In the genomic region with DNA sequence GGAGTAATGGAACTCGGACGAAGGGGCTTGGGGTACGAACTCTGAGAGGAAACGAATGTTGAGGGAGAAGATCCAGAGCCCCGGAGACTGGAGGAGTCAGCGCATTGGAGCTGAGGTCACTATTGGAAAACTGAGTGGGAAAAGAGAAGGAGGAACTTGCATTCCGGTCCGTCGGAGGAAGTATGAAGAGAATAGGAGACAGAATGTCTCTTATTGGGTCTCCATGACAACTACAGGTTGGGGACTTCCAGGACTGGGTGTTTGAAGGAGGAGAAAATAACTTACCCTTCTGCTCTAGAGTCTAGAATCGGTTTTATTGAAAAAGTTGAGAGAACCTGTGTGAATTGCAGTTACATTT, we compare ENCODE assay signal across 8 cellular contexts. TPM values are rescaled to one million over a fixed set of nuclear protein-coding genes. Genes with fewer than 3 reads are reported as not detected.
DNase-seq lines count a peak whose midpoint lies in the region; ATAC-seq and TF ChIP-seq lines count a peak whose summit lies in the region.

No MANE protein-coding gene starts in this region.

- H3K27me3 Mint-ChIP-seq in GM23338 (ENCODE audit: insufficient read depth, low read depth, poor library complexity), result peaks cover 4% of the 10 kb centered on the region

- ATAC-seq in GM23338 (peak; percentile 11; the same call in 2 of the 3 replicates), omental fat pad (ENCODE audit: low FRiP score) (peak; percentile 29), GM21447 (IDR thresholded peaks at IDR 0.05; ENCODE audit: unreplicated experiment) (no peak)

- POLR2A ChIA-PET in BJ (lab: Charles Lee), result no interaction called here

- peak overlapping the region; percentile 83 for H2AFZ ChIP-seq in GM23338

- peak overlapping the region; percentile 86 for H3K4me3 ChIP-seq in BJ (ENCODE audit: low read depth, low read length)
- peak overlapping the region; percentile 82 for H3K4me3 ChIP-seq in GM23338

- TF ChIP-seq CTCF in BJ (IDR thresholded peaks at IDR 0.05; ENCODE audit: insufficient read depth, low read depth, low read length) (no peak), GM23338 (conservative IDR thresholded peaks at IDR 0.05; ENCODE audit: low read depth in 2 of 2) (no peak), omental fat pad (IDR thresholded peaks at IDR 0.05) (no peak)

- peaks cover 12% of the 10 kb centered on the region; the same call in 2 of the 3 replicates for H3K4me1 Mint-ChIP-seq in GM23338

- CTCF ChIA-PET in BJ (lab: Yijun Ruan, JAX), result interaction anchor here (0.5 to 3.4 kb wide), 17 partner anchors 8 to 361 kb away, joined by 3 to 17 read pairs (median 4); a partner anchor contains a TSS

- H4K20me1 ChIP-seq in GM23338 (replicated peaks; ENCODE audit: insufficient read depth), result peaks cover 5% of the 10 kb centered on the region; the same call in 1 of the 2 replicates

- H3K4me3 Mint-ChIP-seq in GM23338, result peak overlapping the region; percentile 96

- H3K36me3 Mint-ChIP-seq in GM23338 (ENCODE audit: low read depth), result peaks cover 19% of the 10 kb centered on the region

- peak overlapping the region; percentile 93 for H3K27ac ChIP-seq in GM23338 (ENCODE audit: low read depth)

- 0 out of 2 replicates have a peak, but pooled peaks cover 3% of the 10 kb centered on the region for H3F3A ChIP-seq in GM23338 (replicated peaks; ENCODE audit: low read depth)

- H3K27me3 ChIP-seq in BJ (ENCODE audit: control insufficient read depth, insufficient read depth, low read length), result no peaks in the 10 kb centered on the region
- no peaks in the 10 kb centered on the region for H3K27me3 ChIP-seq in GM23338 (ENCODE audit: insufficient read depth)

- no peaks in the 10 kb centered on the region for H3K4me1 ChIP-seq in GM23338 (ENCODE audit: insufficient read depth)

- H3K9me3 Mint-ChIP-seq in GM23338, result no peaks in the 10 kb centered on the region

- peaks cover 27% of the 10 kb centered on the region for H3K79me2 ChIP-seq in GM23338 (replicated peaks; ENCODE audit: insufficient read depth)

- peak overlapping the region; percentile 91 for H3K4me2 ChIP-seq in GM23338

- DNase-seq in BJ (ENCODE audit: low read depth) (no peak), GM23338 (ENCODE audit: low spot score) (peak; percentile 51), T-helper 9 cell (peak; percentile 5), fibroblast of peridontal ligament (ENCODE audit: extremely low read depth) (peak; percentile 38), omental fat pad (ENCODE audit: low spot score) (no peak), GOT3 (lab: John Stamatoyannopoulos, UW) (no peak)
- DNase-seq in stimulated activated CD4-positive, alpha-beta T cell treated with anti-CD3 and anti-CD28 coated beads, Interleukin-12 subunit alpha, Interleukin-12 subunit beta, amount 100 ng/mL, for 4 hours, result no peak

- peaks cover 2% of the 10 kb centered on the region; the same call in 1 of the 2 replicates for H3K36me3 ChIP-seq in BJ (ENCODE audit: control insufficient read depth, insufficient read depth, low read length)
- H3K36me3 ChIP-seq in GM23338 (ENCODE audit: insufficient read depth), result peaks cover 8% of the 10 kb centered on the region; the same call in 1 of the 2 replicates

- peak overlapping the region; percentile 97 for H3K27ac Mint-ChIP-seq in GM23338

- H3K9me2 ChIP-seq in GM23338 (ENCODE audit: insufficient read depth), result no peaks in the 10 kb centered on the region

TF ChIP-seq in GM23338, 12 proteins besides CTCF, POLR2A, EP300 and RAD21 (continues in another document):
- TF ChIP-seq POLR2AphosphoS5 (IDR thresholded peaks at IDR 0.05; ENCODE audit: low read depth), result no peak
- TF ChIP-seq CREB1 (CRISPR knock-in tag; IDR thresholded peaks at IDR 0.05; ENCODE audit: low read depth), result no peak
- TF ChIP-seq ZNF331 (CRISPR knock-in tag; IDR thresholded peaks at IDR 0.05; ENCODE audit: low read depth), result no peak
- TF ChIP-seq, protein P1, sequence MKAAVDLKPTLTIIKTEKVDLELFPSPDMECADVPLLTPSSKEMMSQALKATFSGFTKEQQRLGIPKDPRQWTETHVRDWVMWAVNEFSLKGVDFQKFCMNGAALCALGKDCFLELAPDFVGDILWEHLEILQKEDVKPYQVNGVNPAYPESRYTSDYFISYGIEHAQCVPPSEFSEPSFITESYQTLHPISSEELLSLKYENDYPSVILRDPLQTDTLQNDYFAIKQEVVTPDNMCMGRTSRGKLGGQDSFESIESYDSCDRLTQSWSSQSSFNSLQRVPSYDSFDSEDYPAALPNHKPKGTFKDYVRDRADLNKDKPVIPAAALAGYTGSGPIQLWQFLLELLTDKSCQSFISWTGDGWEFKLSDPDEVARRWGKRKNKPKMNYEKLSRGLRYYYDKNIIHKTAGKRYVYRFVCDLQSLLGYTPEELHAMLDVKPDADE (IDR thresholded peaks at IDR 0.05), result no peak
- TF ChIP-seq EZH2phosphoT487 (IDR thresholded peaks at IDR 0.05; ENCODE audit: unreplicated experiment), result no peak
- no peak for TF ChIP-seq STAT1 (IDR thresholded peaks at IDR 0.05; ENCODE audit: unreplicated experiment)
- TF ChIP-seq EZH2 (IDR thresholded peaks at IDR 0.05; ENCODE audit: low read depth, unreplicated experiment), result no peak
- TF ChIP-seq ZNF114 (CRISPR knock-in tag; IDR thresholded peaks at IDR 0.05), result no peak
- TF ChIP-seq, protein P2, sequence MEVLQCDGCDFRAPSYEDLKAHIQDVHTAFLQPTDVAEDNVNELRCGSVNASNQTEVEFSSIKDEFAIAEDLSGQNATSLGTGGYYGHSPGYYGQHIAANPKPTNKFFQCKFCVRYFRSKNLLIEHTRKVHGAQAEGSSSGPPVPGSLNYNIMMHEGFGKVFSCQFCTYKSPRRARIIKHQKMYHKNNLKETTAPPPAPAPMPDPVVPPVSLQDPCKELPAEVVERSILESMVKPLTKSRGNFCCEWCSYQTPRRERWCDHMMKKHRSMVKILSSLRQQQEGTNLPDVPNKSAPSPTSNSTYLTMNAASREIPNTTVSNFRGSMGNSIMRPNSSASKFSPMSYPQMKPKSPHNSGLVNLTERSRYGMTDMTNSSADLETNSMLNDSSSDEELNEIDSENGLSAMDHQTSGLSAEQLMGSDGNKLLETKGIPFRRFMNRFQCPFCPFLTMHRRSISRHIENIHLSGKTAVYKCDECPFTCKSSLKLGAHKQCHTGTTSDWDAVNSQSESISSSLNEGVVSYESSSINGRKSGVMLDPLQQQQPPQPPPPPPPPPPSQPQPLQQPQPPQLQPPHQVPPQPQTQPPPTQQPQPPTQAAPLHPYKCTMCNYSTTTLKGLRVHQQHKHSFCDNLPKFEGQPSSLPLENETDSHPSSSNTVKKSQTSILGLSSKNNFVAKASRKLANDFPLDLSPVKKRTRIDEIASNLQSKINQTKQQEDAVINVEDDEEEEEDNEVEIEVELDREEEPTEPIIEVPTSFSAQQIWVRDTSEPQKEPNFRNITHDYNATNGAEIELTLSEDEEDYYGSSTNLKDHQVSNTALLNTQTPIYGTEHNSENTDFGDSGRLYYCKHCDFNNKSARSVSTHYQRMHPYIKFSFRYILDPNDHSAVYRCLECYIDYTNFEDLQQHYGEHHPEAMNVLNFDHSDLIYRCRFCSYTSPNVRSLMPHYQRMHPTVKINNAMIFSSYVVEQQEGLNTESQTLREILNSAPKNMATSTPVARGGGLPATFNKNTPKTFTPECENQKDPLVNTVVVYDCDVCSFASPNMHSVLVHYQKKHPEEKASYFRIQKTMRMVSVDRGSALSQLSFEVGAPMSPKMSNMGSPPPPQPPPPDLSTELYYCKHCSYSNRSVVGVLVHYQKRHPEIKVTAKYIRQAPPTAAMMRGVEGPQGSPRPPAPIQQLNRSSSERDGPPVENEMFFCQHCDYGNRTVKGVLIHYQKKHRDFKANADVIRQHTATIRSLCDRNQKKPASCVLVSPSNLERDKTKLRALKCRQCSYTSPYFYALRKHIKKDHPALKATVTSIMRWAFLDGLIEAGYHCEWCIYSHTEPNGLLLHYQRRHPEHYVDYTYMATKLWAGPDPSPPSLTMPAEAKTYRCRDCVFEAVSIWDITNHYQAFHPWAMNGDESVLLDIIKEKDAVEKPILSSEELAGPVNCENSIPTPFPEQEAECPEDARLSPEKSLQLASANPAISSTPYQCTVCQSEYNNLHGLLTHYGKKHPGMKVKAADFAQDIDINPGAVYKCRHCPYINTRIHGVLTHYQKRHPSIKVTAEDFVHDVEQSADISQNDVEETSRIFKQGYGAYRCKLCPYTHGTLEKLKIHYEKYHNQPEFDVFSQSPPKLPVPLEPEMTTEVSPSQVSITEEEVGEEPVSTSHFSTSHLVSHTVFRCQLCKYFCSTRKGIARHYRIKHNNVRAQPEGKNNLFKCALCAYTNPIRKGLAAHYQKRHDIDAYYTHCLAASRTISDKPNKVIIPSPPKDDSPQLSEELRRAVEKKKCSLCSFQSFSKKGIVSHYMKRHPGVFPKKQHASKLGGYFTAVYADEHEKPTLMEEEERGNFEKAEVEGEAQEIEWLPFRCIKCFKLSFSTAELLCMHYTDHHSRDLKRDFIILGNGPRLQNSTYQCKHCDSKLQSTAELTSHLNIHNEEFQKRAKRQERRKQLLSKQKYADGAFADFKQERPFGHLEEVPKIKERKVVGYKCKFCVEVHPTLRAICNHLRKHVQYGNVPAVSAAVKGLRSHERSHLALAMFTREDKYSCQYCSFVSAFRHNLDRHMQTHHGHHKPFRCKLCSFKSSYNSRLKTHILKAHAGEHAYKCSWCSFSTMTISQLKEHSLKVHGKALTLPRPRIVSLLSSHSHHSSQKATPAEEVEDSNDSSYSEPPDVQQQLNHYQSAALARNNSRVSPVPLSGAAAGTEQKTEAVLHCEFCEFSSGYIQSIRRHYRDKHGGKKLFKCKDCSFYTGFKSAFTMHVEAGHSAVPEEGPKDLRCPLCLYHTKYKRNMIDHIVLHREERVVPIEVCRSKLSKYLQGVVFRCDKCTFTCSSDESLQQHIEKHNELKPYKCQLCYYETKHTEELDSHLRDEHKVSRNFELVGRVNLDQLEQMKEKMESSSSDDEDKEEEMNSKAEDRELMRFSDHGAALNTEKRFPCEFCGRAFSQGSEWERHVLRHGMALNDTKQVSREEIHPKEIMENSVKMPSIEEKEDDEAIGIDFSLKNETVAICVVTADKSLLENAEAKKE (CRISPR knock-in tag; IDR thresholded peaks at IDR 0.05), result no peak
- TF ChIP-seq NANOG (IDR thresholded peaks at IDR 0.05; ENCODE audit: borderline replicate concordance), result no peak
- TF ChIP-seq JUNB (IDR thresholded peaks at IDR 0.05; ENCODE audit: unreplicated experiment), result no peak

RNA-seq across cellular contexts. Expression of a gene that starts 0.5 kb away (rescaled TPM):
- polyA plus RNA-seq in BJ (2011; rRNA removed) (12.5 and 21.4 TPM in 2 replicates), GM23338 (2016; fragmentation: Nextera tagmentation; extraction: Ambion mirVana) (60.5 and 74.1 TPM in 2 replicates)
- polyA minus RNA-seq in BJ (2011; rRNA and poly(A)+ RNA removed), result 20.9 and 26.2 TPM in 2 replicates
- total RNA-seq in GM23338 (2014; rRNA removed; shearing (Covaris generic)), result 33.4 and 46.6 TPM in 2 replicates
- total RNA-seq in omental fat pad, result 10 to 100 TPM; 41.6 to 58.7 (median 48.8) TPM

Comparison
In these comparisons a context has a peak if more than half of its experiments do, and no peak if none do; other contexts are left out.
1. DNase-seq: peak in GM23338 (single experiment), T-helper 9 cell (single experiment) and fibroblast of peridontal ligament (single experiment); none in BJ (single experiment), omental fat pad (single experiment), stimulated activated CD4-positive, alpha-beta T cell treated with anti-CD3 and anti-CD28 coated beads, Interleukin-12 subunit alpha, Interleukin-12 subunit beta, amount 100 ng/mL, for 4 hours (single experiment) and GOT3 (single experiment).